In the genomic region with DNA sequence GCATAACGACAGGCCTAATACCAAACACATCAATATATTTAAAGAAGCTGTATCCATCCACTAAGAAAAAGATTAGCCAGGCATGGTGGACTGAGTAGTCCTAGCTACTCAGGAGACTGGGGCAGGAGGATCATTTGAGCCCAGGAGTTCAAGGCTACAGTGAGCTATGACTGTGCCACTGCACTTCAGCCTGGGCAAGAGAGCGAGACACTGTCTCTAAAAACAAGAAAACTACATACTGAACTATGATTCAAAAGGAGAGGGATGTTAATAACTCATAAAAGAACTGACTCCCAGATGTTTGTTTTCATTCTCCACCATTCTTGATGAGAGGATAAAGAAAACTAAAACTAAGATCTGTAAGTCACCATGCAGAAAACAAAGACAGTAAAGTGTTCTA, we compare ENCODE assay signal across 20 cellular contexts.
"Had no signal": no experiment of that assay in that cellular context is flagged by ENCODE, and none has a peak within 500 bp of the region (broad histone marks: within the 10 kb centered on the region; RNA-seq: fewer than 3 reads in every experiment).

No MANE protein-coding gene starts in this region.

- ATAC-seq: activated CD8-positive, alpha-beta memory T cell treated with anti-CD3 and anti-CD28 coated beads, Interleukin-2, amount 10 ng/mL, durations not matched to agents 7 days and 5 days; left lung; naive thymus-derived CD4-positive, alpha-beta T cell had no signal

- H3K27me3 ChIP-seq: left lung, upper lobe of left lung had no signal

- H3K4me3 Mint-ChIP-seq: activated CD8-positive, alpha-beta memory T cell treated with anti-CD3 and anti-CD28 coated beads, Interleukin-2, amount 10 ng/mL, durations not matched to agents 7 days and 5 days; activated naive CD4-positive, alpha-beta T cell treated with anti-CD3 and anti-CD28 coated beads, Interleukin-2, amount 10 ng/mL, durations not matched to agents 7 days and 5 days; brain; dendritic cell treated with granulocyte-macrophage colony-stimulating factor and Interleukin-4, amounts not matched to agents 40 ng/mL and 50 ng/mL, for 4 days; immature natural killer cell; naive thymus-derived CD4-positive, alpha-beta T cell had no signal

- DNase-seq: activated CD4-positive, alpha-beta T cell treated with anti-CD3 and anti-CD28 coated beads, Interleukin-2, amount 50 U/mL, for 48 hours; activated CD4-positive, CD25-positive, alpha-beta regulatory T cell treated with anti-CD3 and anti-CD28 coated beads, Interleukin-2, amount 50 U/mL, for 72 hours; activated CD8-positive, alpha-beta memory T cell treated with anti-CD3 and anti-CD28 coated beads, Interleukin-2, amount 10 ng/mL, durations not matched to agents 7 days and 5 days; activated effector memory CD4-positive, alpha-beta T cell treated with Interleukin-2 at 50 U/mL for 16 hours; activated naive CD4-positive, alpha-beta T cell treated with anti-CD3 and anti-CD28 coated beads, Interleukin-2, amount 10 ng/mL, durations not matched to agents 7 days and 5 days; aorta; effector memory CD4-positive, alpha-beta T cell; foreskin melanocyte; immature natural killer cell; left lung; naive thymus-derived CD4-positive, alpha-beta T cell; stimulated activated CD4-positive, alpha-beta T cell treated with anti-CD3 and anti-CD28 coated beads, Interleukin-2, amount 100 ng/mL, for 48 hours; stimulated activated CD8-positive, alpha-beta memory T cell treated with anti-CD3 and anti-CD28 coated beads, Interleukin-4, amount 100 ng/mL, for 48 hours; stimulated activated naive CD4-positive, alpha-beta T cell treated with Interleukin-2 at 50 U/mL for 16 hours; upper lobe of left lung had no signal

- H3K27ac ChIP-seq: left lung, SK-N-MC, upper lobe of left lung, VCaP had no signal

- H3K4me3 ChIP-seq: left lung, lung, SK-N-MC, upper lobe of left lung had no signal

- H3K36me3 ChIP-seq: left lung, upper lobe of left lung had no signal

- H3K9me3 ChIP-seq: left lung, upper lobe of left lung had no signal

- H3K27ac Mint-ChIP-seq: activated CD8-positive, alpha-beta memory T cell treated with anti-CD3 and anti-CD28 coated beads, Interleukin-2, amount 10 ng/mL, durations not matched to agents 7 days and 5 days; activated naive CD4-positive, alpha-beta T cell treated with anti-CD3 and anti-CD28 coated beads, Interleukin-2, amount 10 ng/mL, durations not matched to agents 7 days and 5 days; brain; dendritic cell treated with granulocyte-macrophage colony-stimulating factor and Interleukin-4, amounts not matched to agents 40 ng/mL and 50 ng/mL, for 4 days; naive thymus-derived CD4-positive, alpha-beta T cell had no signal

- H3K9me3 Mint-ChIP-seq: activated naive CD4-positive, alpha-beta T cell treated with anti-CD3 and anti-CD28 coated beads, Interleukin-2, amount 10 ng/mL, durations not matched to agents 7 days and 5 days; brain; dendritic cell treated with granulocyte-macrophage colony-stimulating factor and Interleukin-4, amounts not matched to agents 40 ng/mL and 50 ng/mL, for 4 days; immature natural killer cell had no signal

- H3K27me3 Mint-ChIP-seq: activated CD8-positive, alpha-beta memory T cell treated with anti-CD3 and anti-CD28 coated beads, Interleukin-2, amount 10 ng/mL, durations not matched to agents 7 days and 5 days; activated naive CD4-positive, alpha-beta T cell treated with anti-CD3 and anti-CD28 coated beads, Interleukin-2, amount 10 ng/mL, durations not matched to agents 7 days and 5 days; brain; dendritic cell treated with granulocyte-macrophage colony-stimulating factor and Interleukin-4, amounts not matched to agents 40 ng/mL and 50 ng/mL, for 4 days; naive thymus-derived CD4-positive, alpha-beta T cell had no signal

- H3K4me1 Mint-ChIP-seq: activated naive CD4-positive, alpha-beta T cell treated with anti-CD3 and anti-CD28 coated beads, Interleukin-2, amount 10 ng/mL, durations not matched to agents 7 days and 5 days had no signal
